In the genomic region with DNA sequence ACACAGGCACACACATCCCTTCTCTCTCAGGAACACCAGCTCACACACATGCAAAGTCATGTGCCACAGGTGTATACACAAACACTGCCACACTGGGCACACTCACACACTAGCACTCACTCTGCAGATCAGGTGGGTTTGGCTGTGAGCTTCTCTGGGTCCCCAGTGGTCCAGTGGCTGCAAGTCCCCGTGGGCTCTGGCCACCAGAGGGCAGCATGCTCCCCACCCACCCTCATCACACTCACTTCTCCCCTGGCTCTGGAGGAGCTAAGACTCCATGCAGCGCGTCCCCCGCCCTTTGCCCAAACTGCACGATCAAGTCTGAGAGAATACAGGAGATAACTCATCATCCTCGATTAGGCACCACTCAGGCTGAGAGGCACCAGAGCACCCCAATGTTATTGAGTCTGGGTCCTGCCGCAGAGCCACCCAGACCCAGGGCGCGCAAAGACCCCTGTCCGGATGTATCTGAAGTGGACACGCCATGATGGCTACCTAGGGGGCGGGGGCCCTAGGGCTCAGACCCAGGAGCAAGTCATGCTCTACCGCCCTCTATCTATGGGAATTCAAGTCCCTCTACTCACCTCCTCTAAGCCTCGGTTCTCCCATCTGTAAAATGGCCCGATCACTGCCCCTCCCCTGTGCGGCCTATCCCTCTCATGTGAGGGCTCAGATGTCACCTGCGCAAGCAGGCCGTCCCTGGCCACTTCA, we compare ENCODE assay signal across 1 cellular context.
TF ChIP-seq lines count a peak whose summit lies in the region.

No MANE protein-coding gene starts in this region.

TF ChIP-seq in HCT116, 20 proteins besides CTCF, POLR2A, EP300 and RAD21 (continued from another document):
- TF ChIP-seq, protein P1, sequence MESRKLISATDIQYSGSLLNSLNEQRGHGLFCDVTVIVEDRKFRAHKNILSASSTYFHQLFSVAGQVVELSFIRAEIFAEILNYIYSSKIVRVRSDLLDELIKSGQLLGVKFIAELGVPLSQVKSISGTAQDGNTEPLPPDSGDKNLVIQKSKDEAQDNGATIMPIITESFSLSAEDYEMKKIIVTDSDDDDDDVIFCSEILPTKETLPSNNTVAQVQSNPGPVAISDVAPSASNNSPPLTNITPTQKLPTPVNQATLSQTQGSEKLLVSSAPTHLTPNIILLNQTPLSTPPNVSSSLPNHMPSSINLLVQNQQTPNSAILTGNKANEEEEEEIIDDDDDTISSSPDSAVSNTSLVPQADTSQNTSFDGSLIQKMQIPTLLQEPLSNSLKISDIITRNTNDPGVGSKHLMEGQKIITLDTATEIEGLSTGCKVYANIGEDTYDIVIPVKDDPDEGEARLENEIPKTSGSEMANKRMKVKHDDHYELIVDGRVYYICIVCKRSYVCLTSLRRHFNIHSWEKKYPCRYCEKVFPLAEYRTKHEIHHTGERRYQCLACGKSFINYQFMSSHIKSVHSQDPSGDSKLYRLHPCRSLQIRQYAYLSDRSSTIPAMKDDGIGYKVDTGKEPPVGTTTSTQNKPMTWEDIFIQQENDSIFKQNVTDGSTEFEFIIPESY (IDR thresholded peaks at IDR 0.05; ENCODE audit: extremely low read depth, insufficient replicate concordance, low read length), result no peak
- no peak for TF ChIP-seq TCF7L2 (IDR thresholded peaks at IDR 0.05; ENCODE audit: borderline replicate concordance, extremely low read depth, insufficient read depth, insufficient read length)
- TF ChIP-seq POLR2AphosphoS5 (IDR thresholded peaks at IDR 0.05; ENCODE audit: low read depth, low read length), result no peak
- no peak for TF ChIP-seq EGR1 (IDR thresholded peaks at IDR 0.05; ENCODE audit: low read depth)
- TF ChIP-seq JUND (IDR thresholded peaks at IDR 0.05), result no peak
- TF ChIP-seq CBX3 (IDR thresholded peaks at IDR 0.05; ENCODE audit: low read depth), result no peak
- TF ChIP-seq FOSL1 (IDR thresholded peaks at IDR 0.05; ENCODE audit: low read depth), result no peak
- TF ChIP-seq, protein P2, sequence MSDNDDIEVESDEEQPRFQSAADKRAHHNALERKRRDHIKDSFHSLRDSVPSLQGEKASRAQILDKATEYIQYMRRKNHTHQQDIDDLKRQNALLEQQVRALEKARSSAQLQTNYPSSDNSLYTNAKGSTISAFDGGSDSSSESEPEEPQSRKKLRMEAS (IDR thresholded peaks at IDR 0.05), result no peak
- TF ChIP-seq EZH2phosphoT487 (IDR thresholded peaks at IDR 0.05; ENCODE audit: borderline replicate concordance), result no peak
- TF ChIP-seq, protein P3, sequence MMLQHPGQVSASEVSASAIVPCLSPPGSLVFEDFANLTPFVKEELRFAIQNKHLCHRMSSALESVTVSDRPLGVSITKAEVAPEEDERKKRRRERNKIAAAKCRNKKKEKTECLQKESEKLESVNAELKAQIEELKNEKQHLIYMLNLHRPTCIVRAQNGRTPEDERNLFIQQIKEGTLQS (IDR thresholded peaks at IDR 0.05), result no peak
- TF ChIP-seq ELF1 (IDR thresholded peaks at IDR 0.05; ENCODE audit: borderline replicate concordance, low read depth), result no peak
- no peak for TF ChIP-seq SIN3A (IDR thresholded peaks at IDR 0.05; ENCODE audit: low read depth)
- TF ChIP-seq YY1 (IDR thresholded peaks at IDR 0.05; ENCODE audit: extremely low read depth, insufficient replicate concordance, low read depth, low read length), result no peak
